Comparison of ENCODE assay signal across 9 cellular contexts in genomic region chr12:112107306-112107705, GRCh38. TPM values are rescaled to one million over a fixed set of nuclear protein-coding genes. Genes with fewer than 3 reads are reported as not detected.
A peak's percentile ranks its signal among the peaks of the same experiment; 100 is the strongest.
DNase-seq lines count a peak whose midpoint lies in the region; ATAC-seq and TF ChIP-seq lines count a peak whose summit lies in the region.
"Had no signal": no experiment of that assay in that cellular context is flagged by ENCODE, and none has a peak within 500 bp of the region (broad histone marks: within the 10 kb centered on the region; RNA-seq: fewer than 3 reads in every experiment).

No MANE protein-coding gene starts in this region.

- H3K4me3 ChIP-seq in HUES6 (ENCODE audit: low read depth, low read length) (peak overlapping the region; percentile 79), breast epithelium (peak overlapping the region; percentile 66 to 92 (median 82)), muscle layer of colon (ENCODE audit: low read depth in 1 of 2, low read length in 2 of 2) (peak overlapping the region; percentile 69 to 99)

- H3K36me3 ChIP-seq in HUES6 (ENCODE audit: control insufficient read depth, insufficient read depth, low read length), result peaks cover 19% of the 10 kb centered on the region
- no peaks in the 10 kb centered on the region for H3K36me3 ChIP-seq in breast epithelium
- no peaks in the 10 kb centered on the region for H3K36me3 ChIP-seq in muscle layer of colon (ENCODE audit: insufficient read depth, low read length)

- no peak for TF ChIP-seq POLR2A in breast epithelium (IDR thresholded peaks at IDR 0.05)

- H3K27ac ChIP-seq in HUES6 (ENCODE audit: low read depth, low read length), result peak overlapping the region; percentile 92; the same call in 1 of the 2 replicates
- no peak overlapping the region for H3K27ac ChIP-seq in breast epithelium
- no peak overlapping the region for H3K27ac ChIP-seq in muscle layer of colon (ENCODE audit: low read depth, low read length)

- intact Hi-C loops in breast epithelium (cut with DNase I; ENCODE audit: low total_unique reads), result no loop called here
- intact Hi-C loops in sciatic nerve (cut with DNase I), result no loop called here

- H3K9ac ChIP-seq in HUES6 (ENCODE audit: low read length), result peak overlapping the region; percentile 95
- H3K9ac ChIP-seq in muscle layer of colon (ENCODE audit: low read length), result peak overlapping the region; percentile 69

- H3K27me3 ChIP-seq in HUES6 (ENCODE audit: control insufficient read depth, insufficient read depth, low read length) (no peaks in the 10 kb centered on the region), breast epithelium (no peaks in the 10 kb centered on the region), muscle layer of colon (ENCODE audit: control insufficient read depth in 1 of 2, insufficient read depth in 2 of 2, low read length in 2 of 2) (no peaks in the 10 kb centered on the region)

- ATAC-seq in HG03135 (IDR thresholded peaks at IDR 0.05; ENCODE audit: unreplicated experiment), result no peak
- no peak for ATAC-seq in sciatic nerve
- no peak for ATAC-seq in GM21447 (IDR thresholded peaks at IDR 0.05; ENCODE audit: unreplicated experiment)

- H3K9me3 ChIP-seq in HUES6 (ENCODE audit: control insufficient read depth, insufficient read depth, low read depth, low read length) (no peaks in the 10 kb centered on the region), breast epithelium (no peaks in the 10 kb centered on the region), muscle layer of colon (ENCODE audit: low read length) (no peaks in the 10 kb centered on the region)

- TF ChIP-seq CTCF in breast epithelium (IDR thresholded peaks at IDR 0.05), result no peak

- DNase-seq in AG08395 (ENCODE audit: low spot score) (peak; percentile 8), breast epithelium (ENCODE audit: low spot score in 2 of 2) (peak in 1 of 2 donors; percentile 14), sciatic nerve (ENCODE audit: low spot score) (no peak), T-helper 9 cell (no peak)
- DNase-seq: NCI-H1694 had no signal

- peaks cover 39% of the 10 kb centered on the region for H3K4me1 ChIP-seq in HUES6 (ENCODE audit: control insufficient read depth, insufficient read depth, low read length)
- H3K4me1 ChIP-seq in breast epithelium, result no peaks in the 10 kb centered on the region
- peaks cover 28% of the 10 kb centered on the region for H3K4me1 ChIP-seq in muscle layer of colon (ENCODE audit: insufficient read depth, low read length)

RNA-seq across cellular contexts. Expression of gene NAA25, which starts 1.3 kb away (rescaled TPM):
- total RNA-seq in breast epithelium (10 to 100 TPM; 16.8 to 48.3 (median 37.0) TPM), sciatic nerve (43.6 TPM)

RNA-seq across cellular contexts. Expression of gene TRAFD1, which starts 18.1 kb away (rescaled TPM):
- total RNA-seq in breast epithelium, result 10 to 100 TPM; 25.9 to 64.2 (median 54.4) TPM
- total RNA-seq in sciatic nerve, result 26.5 TPM
